Comparison of ENCODE assay signal across 2 cellular contexts in genomic region chr5:55841976-55842375, GRCh38.
TF ChIP-seq lines count a peak whose summit lies in the region.

No MANE protein-coding gene starts in this region.

TF ChIP-seq in HepG2, 621 proteins besides CTCF, POLR2A, EP300 and RAD21:
- TF ChIP-seq RAD51 (IDR thresholded peaks at IDR 0.05; ENCODE audit: borderline replicate concordance): peak; percentile 56; the same call in 1 of the 2 replicates
- TF ChIP-seq, protein P1, sequence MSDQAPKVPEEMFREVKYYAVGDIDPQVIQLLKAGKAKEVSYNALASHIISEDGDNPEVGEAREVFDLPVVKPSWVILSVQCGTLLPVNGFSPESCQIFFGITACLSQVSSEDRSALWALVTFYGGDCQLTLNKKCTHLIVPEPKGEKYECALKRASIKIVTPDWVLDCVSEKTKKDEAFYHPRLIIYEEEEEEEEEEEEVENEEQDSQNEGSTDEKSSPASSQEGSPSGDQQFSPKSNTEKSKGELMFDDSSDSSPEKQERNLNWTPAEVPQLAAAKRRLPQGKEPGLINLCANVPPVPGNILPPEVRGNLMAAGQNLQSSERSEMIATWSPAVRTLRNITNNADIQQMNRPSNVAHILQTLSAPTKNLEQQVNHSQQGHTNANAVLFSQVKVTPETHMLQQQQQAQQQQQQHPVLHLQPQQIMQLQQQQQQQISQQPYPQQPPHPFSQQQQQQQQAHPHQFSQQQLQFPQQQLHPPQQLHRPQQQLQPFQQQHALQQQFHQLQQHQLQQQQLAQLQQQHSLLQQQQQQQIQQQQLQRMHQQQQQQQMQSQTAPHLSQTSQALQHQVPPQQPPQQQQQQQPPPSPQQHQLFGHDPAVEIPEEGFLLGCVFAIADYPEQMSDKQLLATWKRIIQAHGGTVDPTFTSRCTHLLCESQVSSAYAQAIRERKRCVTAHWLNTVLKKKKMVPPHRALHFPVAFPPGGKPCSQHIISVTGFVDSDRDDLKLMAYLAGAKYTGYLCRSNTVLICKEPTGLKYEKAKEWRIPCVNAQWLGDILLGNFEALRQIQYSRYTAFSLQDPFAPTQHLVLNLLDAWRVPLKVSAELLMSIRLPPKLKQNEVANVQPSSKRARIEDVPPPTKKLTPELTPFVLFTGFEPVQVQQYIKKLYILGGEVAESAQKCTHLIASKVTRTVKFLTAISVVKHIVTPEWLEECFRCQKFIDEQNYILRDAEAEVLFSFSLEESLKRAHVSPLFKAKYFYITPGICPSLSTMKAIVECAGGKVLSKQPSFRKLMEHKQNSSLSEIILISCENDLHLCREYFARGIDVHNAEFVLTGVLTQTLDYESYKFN (CRISPR knock-in tag; conservative IDR thresholded peaks at IDR 0.05): no peak
- TF ChIP-seq SMARCC2 (IDR thresholded peaks at IDR 0.05): no peak
- TF ChIP-seq MAFG (CRISPR knock-in tag; IDR thresholded peaks at IDR 0.05): no peak

TF ChIP-seq in GM12878, 131 proteins besides CTCF, POLR2A, EP300 and RAD21:
- no peak for TF ChIP-seq RCOR1 (conservative IDR thresholded peaks at IDR 0.05; ENCODE audit: low read depth, low read length)
- no peak for TF ChIP-seq NKRF (conservative IDR thresholded peaks at IDR 0.05)
- TF ChIP-seq, protein P2, sequence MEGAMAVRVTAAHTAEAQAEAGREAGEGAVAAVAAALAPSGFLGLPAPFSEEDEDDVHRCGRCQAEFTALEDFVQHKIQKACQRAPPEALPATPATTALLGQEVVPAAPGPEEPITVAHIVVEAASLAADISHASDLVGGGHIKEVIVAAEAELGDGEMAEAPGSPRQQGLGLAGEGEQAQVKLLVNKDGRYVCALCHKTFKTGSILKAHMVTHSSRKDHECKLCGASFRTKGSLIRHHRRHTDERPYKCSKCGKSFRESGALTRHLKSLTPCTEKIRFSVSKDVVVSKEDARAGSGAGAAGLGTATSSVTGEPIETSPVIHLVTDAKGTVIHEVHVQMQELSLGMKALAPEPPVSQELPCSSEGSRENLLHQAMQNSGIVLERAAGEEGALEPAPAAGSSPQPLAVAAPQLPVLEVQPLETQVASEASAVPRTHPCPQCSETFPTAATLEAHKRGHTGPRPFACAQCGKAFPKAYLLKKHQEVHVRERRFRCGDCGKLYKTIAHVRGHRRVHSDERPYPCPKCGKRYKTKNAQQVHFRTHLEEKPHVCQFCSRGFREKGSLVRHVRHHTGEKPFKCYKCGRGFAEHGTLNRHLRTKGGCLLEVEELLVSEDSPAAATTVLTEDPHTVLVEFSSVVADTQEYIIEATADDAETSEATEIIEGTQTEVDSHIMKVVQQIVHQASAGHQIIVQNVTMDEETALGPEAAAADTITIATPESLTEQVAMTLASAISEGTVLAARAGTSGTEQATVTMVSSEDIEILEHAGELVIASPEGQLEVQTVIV (IDR thresholded peaks at IDR 0.05; ENCODE audit: borderline replicate concordance, partially characterized antibody): no peak
- peak; percentile 24; the same call in 1 of the 2 replicates for TF ChIP-seq RAD51 (IDR thresholded peaks at IDR 0.05)
- no peak for TF ChIP-seq STAT1 (conservative IDR thresholded peaks at IDR 0.05)
